21 cellular contexts compared by ENCODE assay signal in the genomic region with DNA sequence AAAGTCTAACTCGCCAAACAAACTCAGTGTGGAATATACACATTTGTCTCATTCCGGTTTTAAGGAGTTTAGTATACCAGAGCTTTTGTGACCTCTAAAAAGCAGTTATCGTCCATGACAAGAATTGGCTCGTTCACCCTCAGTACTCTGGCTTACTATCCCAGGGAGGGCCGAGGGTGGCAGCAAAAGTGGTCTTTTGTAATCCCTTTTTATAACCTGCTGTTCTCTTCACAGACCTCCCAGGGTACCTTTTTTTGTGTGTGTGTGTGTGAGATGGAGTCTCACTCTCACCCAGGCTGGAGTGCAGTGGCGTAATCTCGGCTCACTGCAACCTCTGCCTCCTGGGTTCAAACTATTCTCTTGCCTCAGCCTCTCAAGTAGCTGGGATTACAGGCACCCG.
"Had no signal": no experiment of that assay in that cellular context is flagged by ENCODE, and none has a peak within 500 bp of the region (broad histone marks: within the 10 kb centered on the region; RNA-seq: fewer than 3 reads in every experiment).

No MANE protein-coding gene starts in this region.

- H3K27ac Mint-ChIP-seq: memory B cell; natural killer cell treated with Interleukin-12 subunit alpha and Interleukin-12 subunit beta and Interleukin-15 and Interleukin-18, amount 100 ng/mL, for 72 hours had no signal

- H3K4me3 Mint-ChIP-seq: memory B cell; natural killer cell treated with Interleukin-12 subunit alpha and Interleukin-12 subunit beta and Interleukin-15 and Interleukin-18, amount 100 ng/mL, for 72 hours had no signal

- H3K27me3 Mint-ChIP-seq: memory B cell; natural killer cell treated with Interleukin-12 subunit alpha and Interleukin-12 subunit beta and Interleukin-15 and Interleukin-18, amount 100 ng/mL, for 72 hours had no signal

- H3K9me3 Mint-ChIP-seq: memory B cell; natural killer cell treated with Interleukin-12 subunit alpha and Interleukin-12 subunit beta and Interleukin-15 and Interleukin-18, amount 100 ng/mL, for 72 hours had no signal

- H3K9me3 ChIP-seq: lower lobe of right lung, pancreas, psoas muscle, stomach, thoracic aorta, transverse colon had no signal

- H3K27me3 ChIP-seq: pancreas, stomach, transverse colon had no signal

- H3K27ac ChIP-seq: coronary artery, lower lobe of right lung, pancreas, stomach, thoracic aorta, transverse colon had no signal

- H3K4me1 ChIP-seq: pancreas had no signal

- ATAC-seq: esophagus mucosa; left colon; lower lobe of right lung; natural killer cell treated with Interleukin-12 subunit alpha and Interleukin-12 subunit beta and Interleukin-15 and Interleukin-18, amount 100 ng/mL, for 72 hours; pancreas had no signal

- H3K4me3 ChIP-seq: coronary artery, lower lobe of right lung, pancreas, psoas muscle, stomach, thoracic aorta, transverse colon had no signal

- H3K36me3 ChIP-seq: pancreas had no signal

- DNase-seq: central memory CD4-positive, alpha-beta T cell; effector CD8-positive, alpha-beta T cell; kidney; left colon; lower lobe of right lung; midbrain; occipital lobe; pancreas; psoas muscle; retina; small intestine; stimulated activated CD4-positive, alpha-beta T cell treated with anti-CD3 and anti-CD28 coated beads, Interleukin-12 subunit alpha, Interleukin-12 subunit beta, amount 100 ng/mL, for 4 hours; stimulated activated naive CD4-positive, alpha-beta T cell; stomach; substantia nigra; transverse colon had no signal
